8 cellular contexts compared by ENCODE assay signal in the genomic region with DNA sequence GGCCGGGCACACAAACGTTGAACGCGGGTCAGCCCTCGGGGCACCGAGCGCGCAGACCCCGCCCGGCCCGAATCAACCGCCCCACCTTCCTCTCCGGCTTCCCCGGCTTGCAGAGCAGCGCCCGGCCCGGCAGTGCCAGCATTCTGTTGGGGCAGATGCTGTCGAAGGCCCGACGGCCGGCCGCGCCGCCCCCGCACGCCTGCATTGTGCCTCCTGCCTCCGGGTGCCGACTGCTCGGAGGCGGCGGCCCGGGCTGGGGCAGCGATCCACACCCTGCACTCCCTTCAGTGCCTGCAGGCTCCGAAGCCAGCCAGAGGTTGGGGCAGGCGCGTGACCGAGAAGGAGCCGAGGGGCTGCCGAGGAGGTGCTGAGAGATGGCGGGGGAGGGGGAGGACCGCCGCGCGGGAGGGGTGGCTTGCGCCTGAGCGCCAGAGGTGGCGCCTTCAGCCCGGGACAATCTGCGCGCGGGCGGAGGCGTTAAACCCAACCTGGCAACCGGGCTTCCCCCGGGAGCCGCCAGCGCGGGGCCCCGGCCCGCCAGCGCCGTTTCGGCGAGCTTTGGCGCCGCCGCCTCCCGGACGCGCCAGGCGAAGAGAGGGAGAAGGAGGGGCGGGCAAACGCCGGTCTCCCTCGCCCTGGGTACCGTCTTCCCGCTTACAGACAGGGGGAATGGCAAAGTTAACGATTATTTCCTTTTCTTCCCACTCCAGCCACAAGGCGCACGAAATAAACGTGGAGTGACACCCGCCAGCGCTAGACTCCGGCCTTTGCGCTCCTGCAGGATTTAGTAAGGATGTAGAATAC. TPM values are rescaled to one million over a fixed set of nuclear protein-coding genes. Genes with fewer than 3 reads are reported as not detected.
DNase-seq lines count a peak whose midpoint lies in the region; ATAC-seq and TF ChIP-seq lines count a peak whose summit lies in the region.

TSS of gene MCIDAS (minus strand) at position 382 of the 804 bp plus-strand sequence. CDS start at position 205, 177 bp downstream.

- H3K4me2 ChIP-seq in DND-41 (ENCODE audit: insufficient read depth, low read length) (peak within 1 kb of the TSS; percentile 43), Loucy (ENCODE audit: low read depth, low read length, poor library complexity, severe bottlenecking) (peak within 1 kb of the TSS; percentile 39)

- intact Hi-C loops in lower leg skin (cut with DNase I; ENCODE audit: low total_unique reads), result no loop called here

- H3K27me3 ChIP-seq in DND-41 (ENCODE audit: insufficient read depth, low read length, poor library complexity), result peaks cover 44% of the 10 kb centered on the region
- no peaks in the 10 kb centered on the region for H3K27me3 ChIP-seq in Loucy (ENCODE audit: insufficient read depth, low read length, poor library complexity, severe bottlenecking)

- peaks cover 90% of the 10 kb centered on the region for H3K27me3 Mint-ChIP-seq in T-helper 2 cell treated with Interferon-gamma antibody and Interleukin-4, amounts not matched to agents 5 μg/mL and 100 μg/mL, for 36 hours (ENCODE audit: low read depth)

- 0 to 1% methylated on average over 58 to 62 of the region's 85 CpGs for WGBS in lower leg skin, 2 donors

- no peaks in the 10 kb centered on the region for H3F3A ChIP-seq in Loucy (ENCODE audit: low read depth)

- no peak within 1 kb of the TSS for H3K27ac ChIP-seq in DND-41 (ENCODE audit: low read length)

- peak; percentile 64 for ATAC-seq in DND-41 (ENCODE audit: insufficient read depth, low read depth)
- peak; percentile 57 for ATAC-seq in GM21786 (IDR thresholded peaks at IDR 0.05; ENCODE audit: unreplicated experiment)
- ATAC-seq in stimulated activated naive CD8-positive, alpha-beta T cell treated with anti-CD3 and anti-CD28 coated beads, Interleukin-15, Interleukin-2, amounts not matched to agents 100 U/mL and 50 U/mL, for 24 hours, result peak; percentile 53

- no peaks in the 10 kb centered on the region for H3K9me3 Mint-ChIP-seq in T-helper 2 cell treated with Interferon-gamma antibody and Interleukin-4, amounts not matched to agents 5 μg/mL and 100 μg/mL, for 36 hours

- H3K9me2 ChIP-seq in Loucy (replicated peaks; ENCODE audit: low read depth, low read length), result no peaks in the 10 kb centered on the region

- no peaks in the 10 kb centered on the region for H3K36me3 Mint-ChIP-seq in T-helper 2 cell treated with Interferon-gamma antibody and Interleukin-4, amounts not matched to agents 5 μg/mL and 100 μg/mL, for 36 hours (ENCODE audit: low read depth)

- H4K20me1 ChIP-seq in DND-41 (ENCODE audit: insufficient read depth, low read length) (0 out of 2 replicates have a peak, but pooled peaks cover 2% of the 10 kb centered on the region), Loucy (ENCODE audit: insufficient read depth, low read length, poor library complexity, severe bottlenecking) (no peaks in the 10 kb centered on the region)

- H3K4me3 ChIP-seq in DND-41 (ENCODE audit: low read depth in 1 of 2, low read length in 2 of 2) (no peak within 1 kb of the TSS), Loucy (ENCODE audit: low read length, poor library complexity, severe bottlenecking) (peak within 1 kb of the TSS; percentile 74), lower leg skin (ENCODE audit: low read depth, poor library complexity, severe bottlenecking) (peak within 1 kb of the TSS; percentile 25)

- H3K4me1 Mint-ChIP-seq in T-helper 2 cell treated with Interferon-gamma antibody and Interleukin-4, amounts not matched to agents 5 μg/mL and 100 μg/mL, for 36 hours (ENCODE audit: low read depth), result peaks cover 39% of the 10 kb centered on the region

- peak within 1 kb of the TSS; percentile 68 for H3K4me3 Mint-ChIP-seq in T-helper 2 cell treated with Interferon-gamma antibody and Interleukin-4, amounts not matched to agents 5 μg/mL and 100 μg/mL, for 36 hours

- no peak for TF ChIP-seq POLR2A in lower leg skin (IDR thresholded peaks at IDR 0.05)

- H2AFZ ChIP-seq in DND-41 (ENCODE audit: low read depth, low read length), result no peak within 1 kb of the TSS
- H2AFZ ChIP-seq in Loucy (ENCODE audit: low read length), result peak within 1 kb of the TSS; percentile 87

- TF ChIP-seq CTCF in DND-41 (IDR thresholded peaks at IDR 0.05; ENCODE audit: borderline replicate concordance, extremely low read depth, low read length, poor library complexity, severe bottlenecking) (no peak), Loucy (conservative IDR thresholded peaks at IDR 0.05; ENCODE audit: low read length) (peak; percentile 20; the same call in 1 of the 2 replicates), lower leg skin (IDR thresholded peaks at IDR 0.05) (no peak)

- H3K27ac Mint-ChIP-seq in T-helper 2 cell treated with Interferon-gamma antibody and Interleukin-4, amounts not matched to agents 5 μg/mL and 100 μg/mL, for 36 hours, result peak within 1 kb of the TSS; percentile 53

- DNase-seq in DND-41, result peak; percentile 32
- DNase-seq in T-helper 2 cell treated with Interferon-gamma antibody and Interleukin-4, amounts not matched to agents 5 μg/mL and 100 μg/mL, for 36 hours (ENCODE audit: low spot score), result peak; percentile 67
- peak; percentile 33 for DNase-seq in central memory CD4-positive, alpha-beta T cell
- no peak for DNase-seq in lower leg skin (ENCODE audit: low spot score in 2 of 2)
- DNase-seq in stimulated activated naive CD8-positive, alpha-beta T cell treated with anti-CD3 and anti-CD28 coated beads, Interleukin-15, Interleukin-2, amounts not matched to agents 100 U/mL and 50 U/mL, for 24 hours, result peak; percentile 79
- DNase-seq in GDM1 (lab: John Stamatoyannopoulos, UW), result no peak

- H3K4me1 ChIP-seq in DND-41 (ENCODE audit: insufficient read depth, low read length) (peaks cover 6% of the 10 kb centered on the region; the same call in 1 of the 2 replicates), Loucy (ENCODE audit: insufficient read depth, low read length, poor library complexity, severe bottlenecking) (no peaks in the 10 kb centered on the region)

- H3K79me2 ChIP-seq in DND-41 (ENCODE audit: insufficient read depth, low read length), result no peaks in the 10 kb centered on the region
- H3K79me2 ChIP-seq in Loucy (ENCODE audit: insufficient read depth, low read length), result no peaks in the 10 kb centered on the region

- no peak within 1 kb of the TSS for H3K9ac ChIP-seq in DND-41 (ENCODE audit: low read depth, low read length)
- peak within 1 kb of the TSS; percentile 55 for H3K9ac ChIP-seq in Loucy (ENCODE audit: low read depth, low read length, poor library complexity, severe bottlenecking)

- H3K9me3 ChIP-seq in DND-41 (ENCODE audit: insufficient read depth, low read length, severe bottlenecking), result no peaks in the 10 kb centered on the region
- no peaks in the 10 kb centered on the region for H3K9me3 ChIP-seq in Loucy (ENCODE audit: insufficient read depth, low read depth, low read length)

- H3K36me3 ChIP-seq in DND-41 (ENCODE audit: insufficient read depth, low read length) (no peaks in the 10 kb centered on the region), Loucy (ENCODE audit: insufficient read depth, low read length) (no peaks in the 10 kb centered on the region)

RNA-seq across cellular contexts. Expression of gene MCIDAS, which starts in this region (rescaled TPM):
- total RNA-seq in lower leg skin, result not detected

Comparison
In these comparisons a context has a peak if more than half of its experiments do, and no peak if none do; other contexts are left out.
1. DNase-seq: peak in DND-41 (single experiment), T-helper 2 cell treated with Interferon-gamma antibody and Interleukin-4, amounts not matched to agents 5 μg/mL and 100 μg/mL, for 36 hours (single experiment), central memory CD4-positive, alpha-beta T cell (single experiment) and stimulated activated naive CD8-positive, alpha-beta T cell treated with anti-CD3 and anti-CD28 coated beads, Interleukin-15, Interleukin-2, amounts not matched to agents 100 U/mL and 50 U/mL, for 24 hours (single experiment); none in lower leg skin (0 of 2) and GDM1 (single experiment).
2. H3K4me3 ChIP-seq: peak in Loucy (single experiment) and lower leg skin (single experiment); none in DND-41 (0 of 2).
3. Peak in every context shown above with its lines, with median percentiles within 50 percentile points of each other: ATAC-seq.